ENCODE assay signal across 23 cellular contexts in genomic region chr16:25367773-25368172, GRCh38.
DNase-seq lines count a peak whose midpoint lies in the region; ATAC-seq, FAIRE-seq and TF ChIP-seq lines count a peak whose summit lies in the region.
"Had no signal": no experiment of that assay in that cellular context is flagged by ENCODE, and none has a peak within 500 bp of the region (broad histone marks: within the 10 kb centered on the region; RNA-seq: fewer than 3 reads in every experiment).

No MANE protein-coding gene starts in this region.

- dilution Hi-C loops in IMR-90 (cut with HindIII; ENCODE audit: low sequenced_read_pairs, unreplicated experiment), result no loop called here

- no peak overlapping the region for H3K27ac ChIP-seq in IMR-90 (ENCODE audit: insufficient read depth, low read length)
- no peak overlapping the region for H3K27ac ChIP-seq in H1 (ENCODE audit: low read depth, low read length)
- H3K27ac ChIP-seq in lower lobe of right lung, result no peak overlapping the region
- H3K27ac ChIP-seq: BLaER1 had no signal

- ATAC-seq in IMR-90 (ENCODE audit: low read depth), result no peak
- ATAC-seq in GM21423 (IDR thresholded peaks at IDR 0.05; ENCODE audit: unreplicated experiment), result no peak
- ATAC-seq in lower lobe of right lung, result no peak

- H3K4me1 ChIP-seq in IMR-90 (ENCODE audit: control insufficient read depth, insufficient read depth, low read length), result no peaks in the 10 kb centered on the region
- H3K4me1 ChIP-seq in H1 (replicated peaks in 1 of 4; ENCODE audit: control insufficient read depth in 3 of 4, insufficient read depth in 4 of 4, low read length in 3 of 4), result no peaks in the 10 kb centered on the region
- no peaks in the 10 kb centered on the region for H3K4me1 ChIP-seq in lower lobe of right lung
- H3K4me1 ChIP-seq: BE2C had no signal

- H3K9me1 ChIP-seq in IMR-90 (ENCODE audit: insufficient read depth, low read length), result no peaks in the 10 kb centered on the region

- H2AK5ac ChIP-seq in IMR-90 (ENCODE audit: low read depth, low read length) (no peak overlapping the region), H1 (ENCODE audit: low read depth, low read length) (no peak overlapping the region)

- H3K14ac ChIP-seq in IMR-90 (replicated peaks; ENCODE audit: low read depth, low read length), result no peak overlapping the region
- H3K14ac ChIP-seq in H1 (ENCODE audit: insufficient read length), result no peak overlapping the region

- H3K56ac ChIP-seq in IMR-90 (ENCODE audit: extremely low read depth, insufficient read depth, low read length) (no peak overlapping the region), H1 (replicated peaks; ENCODE audit: insufficient read length, low read depth, low read length) (no peak overlapping the region)

- intact Hi-C loops in IMR-90 (cut with micrococcal nuclease), result no loop called here
- intact Hi-C loops in lower lobe of right lung (cut with DNase I), result no loop called here

- CTCF ChIA-PET in IMR-90 (lab: Yijun Ruan, JAX), result interaction anchor here (0.7 to 1.3 kb wide), 2 partner anchors 9 to 420 kb away, joined by 4 to 10 read pairs; no protein-coding TSS in a partner anchor
- CTCF ChIA-PET in H1 (lab: Charles Lee; ENCODE audit: partially characterized antibody), result interaction anchor here (1.2 kb wide), 1 partner anchor 114 kb away, joined by 3 read pairs; no protein-coding TSS in a partner anchor

- H2BK5ac ChIP-seq in IMR-90 (ENCODE audit: low read depth, low read length, poor library complexity, severe bottlenecking) (no peak overlapping the region), H1 (ENCODE audit: low read depth, low read length) (no peak overlapping the region)

- no peak overlapping the region for H3K4ac ChIP-seq in IMR-90 (ENCODE audit: low read depth, low read length)
- H3K4ac ChIP-seq in H1 (replicated peaks; ENCODE audit: insufficient read length, low read depth, low read length), result no peak overlapping the region

- no peak overlapping the region for H3K4me3 ChIP-seq in IMR-90 (ENCODE audit: insufficient read depth, low read depth, low read length)
- no peak overlapping the region for H3K4me3 ChIP-seq in H1 (ENCODE audit: extremely low read depth in 1 of 4, insufficient read depth in 2 of 4, low read depth in 3 of 4, low read length in 4 of 4)
- no peak overlapping the region for H3K4me3 ChIP-seq in lower lobe of right lung
- H3K4me3 ChIP-seq: BLaER1 had no signal

- H3K9ac ChIP-seq in IMR-90 (ENCODE audit: low read depth, low read length) (no peak overlapping the region), H1 (replicated peaks in 1 of 4; ENCODE audit: extremely low read depth in 1 of 4, low read depth in 3 of 4, low read length in 3 of 4) (no peak overlapping the region)
- H3K9ac ChIP-seq: BLaER1 had no signal

- H4K20me1 ChIP-seq in IMR-90 (ENCODE audit: insufficient read depth, low read length), result no peaks in the 10 kb centered on the region
- no peaks in the 10 kb centered on the region for H4K20me1 ChIP-seq in H1 (replicated peaks in 1 of 2; ENCODE audit: control insufficient read depth in 1 of 2, insufficient read depth in 2 of 2, low read length in 2 of 2)
- H4K20me1 ChIP-seq: BLaER1 had no signal

- TF ChIP-seq EP300 in H1 (IDR thresholded peaks at IDR 0.05; ENCODE audit: borderline replicate concordance in 1 of 2, low read depth in 2 of 2, low read length in 2 of 2), result no peak

- H3K18ac ChIP-seq in IMR-90 (ENCODE audit: low read depth, low read length) (no peak overlapping the region), H1 (ENCODE audit: extremely low read depth, low read length) (no peak overlapping the region)

- peaks cover 7% of the 10 kb centered on the region; the same call in 1 of the 2 replicates for H3K9me3 ChIP-seq in IMR-90 (ENCODE audit: control insufficient read depth, insufficient read depth, low read length)
- no peaks in the 10 kb centered on the region for H3K9me3 ChIP-seq in H1 (ENCODE audit: insufficient read depth in 2 of 2, low read depth in 1 of 2, low read length in 1 of 2)
- H3K9me3 ChIP-seq in lower lobe of right lung, result no peaks in the 10 kb centered on the region
- H3K9me3 ChIP-seq: BE2C, BLaER1 had no signal

- TF ChIP-seq CTCF in IMR-90 (conservative IDR thresholded peaks at IDR 0.05; ENCODE audit: low read depth, low read length), result no peak
- no peak for TF ChIP-seq CTCF in H1 (IDR thresholded peaks at IDR 0.05; ENCODE audit: control extremely low read depth in 1 of 3, insufficient read depth in 1 of 3, low read depth in 1 of 3, low read length in 3 of 3)
- TF ChIP-seq CTCF in lower lobe of right lung (IDR thresholded peaks at IDR 0.05), result no peak

- no TSS peak for BruUV-seq in IMR-90 (replicated peaks; lab: Mats Ljungman, UMichigan)

- in situ Hi-C loops in IMR-90 (cut with MboI; ENCODE audit: low sequenced_read_pairs), result no loop called here

- no peak for TF ChIP-seq POLR2A in GM12891 (IDR thresholded peaks at IDR 0.05; ENCODE audit: low read depth, low read length)
- no peak for TF ChIP-seq POLR2A in IMR-90 (IDR thresholded peaks at IDR 0.05; ENCODE audit: low read depth, low read length)
- TF ChIP-seq POLR2A in H1 (IDR thresholded peaks at IDR 0.05; ENCODE audit: control extremely low read depth in 1 of 2, low read depth in 2 of 2, low read length in 2 of 2), result no peak

- no peak overlapping the region for H4K91ac ChIP-seq in IMR-90 (ENCODE audit: insufficient read depth, low read depth, low read length)
- no peak overlapping the region for H4K91ac ChIP-seq in H1 (replicated peaks; ENCODE audit: insufficient read length, low read length)

- H3K36me3 ChIP-seq in IMR-90 (ENCODE audit: control insufficient read depth, insufficient read depth, low read length) (no peaks in the 10 kb centered on the region), H1 (ENCODE audit: control insufficient read depth in 2 of 4, insufficient read depth in 4 of 4, low read length in 3 of 4) (no peaks in the 10 kb centered on the region), lower lobe of right lung (no peaks in the 10 kb centered on the region)
- H3K36me3 ChIP-seq: BE2C, BLaER1 had no signal

- no peak overlapping the region for H2BK12ac ChIP-seq in H1 (ENCODE audit: low read depth, low read length)

- H3K4me2 ChIP-seq in IMR-90 (ENCODE audit: low read depth, low read length) (no peak overlapping the region), H1 (ENCODE audit: insufficient read depth in 1 of 2, low read depth in 2 of 2, low read length in 2 of 2) (no peak overlapping the region)
- H3K4me2 ChIP-seq: BLaER1 had no signal

- H3K79me1 ChIP-seq in IMR-90 (ENCODE audit: low read depth in 1 of 2, low read length in 2 of 2) (no peaks in the 10 kb centered on the region), H1 (ENCODE audit: low read depth, low read length) (no peaks in the 10 kb centered on the region)

- DNase-seq in GM12891 (ENCODE audit: insufficient read length, low spot score) (no peak), IMR-90 (no peak), H1 (ENCODE audit: low read depth in 1 of 2, low spot score in 2 of 2) (no peak), COLO668 (lab: John Stamatoyannopoulos, UW; ENCODE audit: unreplicated experiment) (no peak), lower lobe of right lung (no peak)
- DNase-seq: 8988T; ACHN; BE2C; C1 segment of cervical spinal cord; Caco-2; Calu3; CD4-positive, alpha-beta memory T cell; CD4-positive, CD25-positive, alpha-beta regulatory T cell; CD8-positive, alpha-beta memory T cell; DMS79 treated with DMSO at 0.1 percent for 48 hours; GF-D8 had no signal

- H3K23ac ChIP-seq in IMR-90 (ENCODE audit: low read depth, low read length), result no peak overlapping the region
- H3K23ac ChIP-seq in H1 (ENCODE audit: insufficient read length), result no peak overlapping the region

- POLR2A ChIA-PET in IMR-90 (lab: Charles Lee; ENCODE audit: unreplicated experiment) (no interaction called here), H1 (lab: Charles Lee; ENCODE audit: partially characterized antibody) (no interaction called here)

- H4K5ac ChIP-seq in IMR-90 (ENCODE audit: low read depth, low read length) (no peak overlapping the region), H1 (ENCODE audit: insufficient read length, low read depth, low read length) (no peak overlapping the region)

- FAIRE-seq in GM12891 (lab: Jason Lieb, UNC), result peak; percentile 40
- no peak for FAIRE-seq in H1 (lab: Jason Lieb, UNC)
- FAIRE-seq: A204.1, D721Med, G401.6, GM12892, GM18507 had no signal

- H4K8ac ChIP-seq in IMR-90 (ENCODE audit: low read depth in 2 of 2, low read length in 2 of 2) (no peak overlapping the region), H1 (ENCODE audit: extremely low read depth, insufficient read depth, low read length) (no peak overlapping the region)

- no CpG with 5 or more reads among the region's 3 CpGs for WGBS in IMR-90 (ENCODE audit: extremely low coverage in 2 of 2, insufficient read length in 1 of 2), 2 experiments
- WGBS in H1 (ENCODE audit: extremely low coverage in 1 of 2, insufficient coverage in 1 of 2, insufficient read length in 1 of 2, insufficient replicate concordance in 2 of 2, low coverage in 1 of 2, low lambda C conversion rate in 2 of 2, missing lambda C conversion rate in 1 of 2), 2 experiments, result 93% methylated on average over 3 of the region's 3 CpGs; no CpG with 5 or more reads in 1 of the 2 experiments

- H2AFZ ChIP-seq in IMR-90 (replicated peaks; ENCODE audit: low read length, poor library complexity) (no peak overlapping the region), H1 (ENCODE audit: low read length) (no peak overlapping the region)

- no peak for TF ChIP-seq RAD21 in IMR-90 (IDR thresholded peaks at IDR 0.05; ENCODE audit: low read length)
- TF ChIP-seq RAD21 in H1 (IDR thresholded peaks at IDR 0.05 in 1 of 2, conservative IDR thresholded peaks at IDR 0.05 in 1 of 2; ENCODE audit: low read depth in 2 of 2, low read length in 2 of 2), result no peak

- H2BK15ac ChIP-seq in IMR-90 (ENCODE audit: low read depth, low read length), result no peak overlapping the region
- H2BK15ac ChIP-seq in H1 (ENCODE audit: low read length), result no peak overlapping the region

- no peaks in the 10 kb centered on the region for H3K27me3 ChIP-seq in IMR-90 (ENCODE audit: control insufficient read depth, insufficient read depth, low read length)
- no peaks in the 10 kb centered on the region for H3K27me3 ChIP-seq in H1 (replicated peaks in 1 of 4; ENCODE audit: control insufficient read depth in 3 of 4, extremely low read depth in 1 of 4, insufficient read depth in 3 of 4, low read length in 3 of 4)
- H3K27me3 ChIP-seq in lower lobe of right lung (ENCODE audit: low read depth), result no peaks in the 10 kb centered on the region
- H3K27me3 ChIP-seq: BE2C, BLaER1 had no signal

- no peaks in the 10 kb centered on the region for H3K23me2 ChIP-seq in H1 (ENCODE audit: low read depth, low read length)

- H2BK20ac ChIP-seq in IMR-90 (ENCODE audit: low read depth, low read length) (no peak overlapping the region), H1 (ENCODE audit: low read length) (no peak overlapping the region)

- H3K79me2 ChIP-seq in H1 (ENCODE audit: control insufficient read depth in 1 of 2, insufficient read depth in 2 of 2, low read length in 2 of 2), result no peaks in the 10 kb centered on the region

- H2BK120ac ChIP-seq in IMR-90 (ENCODE audit: low read depth, low read length) (no peak overlapping the region), H1 (replicated peaks; ENCODE audit: low read depth, low read length) (no peak overlapping the region)

- no peak overlapping the region for H2AK9ac ChIP-seq in IMR-90 (replicated peaks; ENCODE audit: low read depth, low read length, poor library complexity)

TF ChIP-seq in IMR-90, 13 proteins besides CTCF, POLR2A, EP300 and RAD21 (continues in another document):
- TF ChIP-seq CEBPB (IDR thresholded peaks at IDR 0.05; ENCODE audit: low read depth, low read length), result peak; percentile 35; the same call in 1 of the 2 replicates
